In genomic region chr10:46105416-46105815, GRCh38 we compare ENCODE assay signal across 14 cellular contexts. TPM values are rescaled to one million over a fixed set of nuclear protein-coding genes. Genes with fewer than 3 reads are reported as not detected.
DNase-seq lines count a peak whose midpoint lies in the region; ATAC-seq and TF ChIP-seq lines count a peak whose summit lies in the region.
"Not testable (repeated sequence)": the region's sequence is repeated elsewhere in the genome, so short reads cannot be mapped to it uniquely, and the experiment has no call there.
"Had no signal": no experiment of that assay in that cellular context is flagged by ENCODE, and none has a peak within 500 bp of the region (broad histone marks: within the 10 kb centered on the region; RNA-seq: fewer than 3 reads in every experiment).

No MANE protein-coding gene starts in this region.

- H4K5ac ChIP-seq in mesendoderm (ENCODE audit: low read length): not testable (repeated sequence)

- H3K4ac ChIP-seq in mesendoderm (ENCODE audit: low read depth, low read length): not testable (repeated sequence)

- CTCF ChIA-PET in T-cell (lab: Charles Lee): interaction anchor here in 1 of 2 donors (0.7 kb wide), 1 partner anchor 58 kb away, joined by 12 read pairs; no protein-coding TSS in a partner anchor
- CTCF ChIA-PET in activated CD8-positive, alpha-beta T cell treated with anti-CD3 and anti-CD28 coated beads, Interleukin-2, amount 10 ng/mL, durations not matched to agents 7 days and 5 days (lab: Charles Lee): not testable (repeated sequence)

- H3K18ac ChIP-seq in mesendoderm (ENCODE audit: low read length): not testable (repeated sequence)

- H2BK120ac ChIP-seq in mesendoderm (ENCODE audit: low read depth, low read length): not testable (repeated sequence)

- peak overlapping the region; percentile 62 to 80 for H3K27ac Mint-ChIP-seq in T-cell
- not testable (repeated sequence) for H3K27ac Mint-ChIP-seq in activated CD8-positive, alpha-beta T cell treated with anti-CD3 and anti-CD28 coated beads, Interleukin-2, amount 10 ng/mL, durations not matched to agents 7 days and 5 days; activated naive CD8-positive, alpha-beta T cell treated with anti-CD3 and anti-CD28 coated beads for 36 hours; endodermal cell; osteocyte (ENCODE audit: unreplicated experiment)

- not testable (repeated sequence) for H4K20me1 ChIP-seq in DND-41 (ENCODE audit: insufficient read depth, low read length)

- not testable (repeated sequence) for H3K36me3 Mint-ChIP-seq in T-cell; activated CD8-positive, alpha-beta T cell treated with anti-CD3 and anti-CD28 coated beads, Interleukin-2, amount 10 ng/mL, durations not matched to agents 7 days and 5 days (ENCODE audit: low read depth); activated naive CD8-positive, alpha-beta T cell treated with anti-CD3 and anti-CD28 coated beads for 36 hours; endodermal cell (ENCODE audit: low read depth); osteocyte (ENCODE audit: unreplicated experiment)

- not testable (repeated sequence) for H3K79me1 ChIP-seq in mesendoderm (ENCODE audit: low read length)

- WGBS in endodermal cell (ENCODE audit: insufficient coverage in 1 of 2, insufficient read length in 1 of 2), 2 experiments: 90 to 91% methylated on average over 5 of the region's 9 CpGs
- no CpG with 5 or more reads among the region's 9 CpGs for WGBS in mesendoderm (ENCODE audit: extremely low coverage, insufficient coverage, low lambda C conversion rate)

- H4K8ac ChIP-seq in mesendoderm (ENCODE audit: low read depth, low read length): not testable (repeated sequence)

- H3K27ac ChIP-seq in DND-41 (ENCODE audit: low read length); endodermal cell (ENCODE audit: low read depth, low read length); mesendoderm (ENCODE audit: low read depth, low read length): not testable (repeated sequence)

- not testable (repeated sequence) for H3K79me2 ChIP-seq in DND-41 (ENCODE audit: insufficient read depth, low read length); mesendoderm (ENCODE audit: control insufficient read depth, insufficient read depth, low read length)

- peak overlapping the region; percentile 73; the same call in 1 of the 2 replicates for H3K4me2 ChIP-seq in DND-41 (ENCODE audit: insufficient read depth, low read length)
- H3K4me2 ChIP-seq in mesendoderm (ENCODE audit: low read length): not testable (repeated sequence)

- not testable (repeated sequence) for H3K27me3 Mint-ChIP-seq in T-cell; activated naive CD8-positive, alpha-beta T cell treated with anti-CD3 and anti-CD28 coated beads for 36 hours
- peaks cover 18% of the 10 kb centered on the region for H3K27me3 Mint-ChIP-seq in activated CD8-positive, alpha-beta T cell treated with anti-CD3 and anti-CD28 coated beads, Interleukin-2, amount 10 ng/mL, durations not matched to agents 7 days and 5 days (ENCODE audit: low read depth)
- H3K27me3 Mint-ChIP-seq in endodermal cell (ENCODE audit: insufficient read depth): peaks cover 22% of the 10 kb centered on the region
- H3K27me3 Mint-ChIP-seq in osteocyte (ENCODE audit: unreplicated experiment): peaks cover 17% of the 10 kb centered on the region

- not testable (repeated sequence) for H3K9me3 ChIP-seq in DND-41 (ENCODE audit: insufficient read depth, low read length, severe bottlenecking); endodermal cell (ENCODE audit: control insufficient read depth, low read length)

- not testable (repeated sequence) for H2AK5ac ChIP-seq in mesendoderm (ENCODE audit: low read length)

- H3K27me3 ChIP-seq in DND-41 (ENCODE audit: insufficient read depth, low read length, poor library complexity): peaks cover 19% of the 10 kb centered on the region
- peaks cover 11% of the 10 kb centered on the region for H3K27me3 ChIP-seq in endodermal cell (ENCODE audit: control insufficient read depth, insufficient read depth, low read length, poor library complexity, severe bottlenecking)
- H3K27me3 ChIP-seq in mesendoderm (ENCODE audit: insufficient read depth, low read length, poor library complexity): not testable (repeated sequence)

- H3K9me3 Mint-ChIP-seq in T-cell; activated CD8-positive, alpha-beta T cell treated with anti-CD3 and anti-CD28 coated beads, Interleukin-2, amount 10 ng/mL, durations not matched to agents 7 days and 5 days (ENCODE audit: insufficient read depth); activated naive CD8-positive, alpha-beta T cell treated with anti-CD3 and anti-CD28 coated beads for 36 hours; endodermal cell; osteocyte (ENCODE audit: unreplicated experiment): not testable (repeated sequence)

- not testable (repeated sequence) for H3K9ac ChIP-seq in DND-41 (ENCODE audit: low read depth, low read length); endodermal cell (ENCODE audit: extremely low read depth, low read length, poor library complexity, severe bottlenecking)
- H3K9ac ChIP-seq in mesendoderm (ENCODE audit: low read length): peak overlapping the region; percentile 82

- not testable (repeated sequence) for H3K23ac ChIP-seq in mesendoderm (ENCODE audit: low read length)

- not testable (repeated sequence) for DNase-seq in DND-41; T-cell; activated CD8-positive, alpha-beta T cell treated with anti-CD3 and anti-CD28 coated beads, Interleukin-2, amount 10 ng/mL, durations not matched to agents 7 days and 5 days; activated naive CD8-positive, alpha-beta T cell treated with anti-CD3 and anti-CD28 coated beads for 36 hours; mesendoderm; osteocyte (ENCODE audit: extremely low spot score, unreplicated experiment)
- DNase-seq in endodermal cell: peak; percentile 28

- H3K4me3 ChIP-seq in DND-41 (ENCODE audit: low read depth in 1 of 2, low read length in 2 of 2): peak overlapping the region in 1 of 2 experiments; percentile 56; a peak in 1 of 4 replicates
- peak overlapping the region; percentile 91 for H3K4me3 ChIP-seq in endodermal cell (ENCODE audit: low read length)
- H3K4me3 ChIP-seq in mesendoderm (ENCODE audit: low read length): not testable (repeated sequence)

- not testable (repeated sequence) for TF ChIP-seq CTCF in DND-41 (IDR thresholded peaks at IDR 0.05; ENCODE audit: borderline replicate concordance, extremely low read depth, low read length, poor library complexity, severe bottlenecking); endodermal cell (conservative IDR thresholded peaks at IDR 0.05); osteocyte (IDR thresholded peaks at IDR 0.05)

- not testable (repeated sequence) for H2BK5ac ChIP-seq in mesendoderm (ENCODE audit: low read length)

- not testable (repeated sequence) for ATAC-seq in DND-41 (ENCODE audit: insufficient read depth, low read depth); T-cell (replicated peaks in 1 of 4); activated CD8-positive, alpha-beta T cell treated with anti-CD3 and anti-CD28 coated beads, Interleukin-2, amount 10 ng/mL, durations not matched to agents 7 days and 5 days

- not testable (repeated sequence) for H3K56ac ChIP-seq in mesendoderm (ENCODE audit: low read length)

- not testable (repeated sequence) for H2AFZ ChIP-seq in DND-41 (ENCODE audit: low read depth, low read length)

- H3K4me1 Mint-ChIP-seq in T-cell: peaks cover 14 to 20% (median 15%) of the 10 kb centered on the region in 3 donors
- H3K4me1 Mint-ChIP-seq in activated CD8-positive, alpha-beta T cell treated with anti-CD3 and anti-CD28 coated beads, Interleukin-2, amount 10 ng/mL, durations not matched to agents 7 days and 5 days (ENCODE audit: low read depth): peaks cover 12% of the 10 kb centered on the region
- peaks cover 16% of the 10 kb centered on the region for H3K4me1 Mint-ChIP-seq in activated naive CD8-positive, alpha-beta T cell treated with anti-CD3 and anti-CD28 coated beads for 36 hours
- H3K4me1 Mint-ChIP-seq in endodermal cell: peaks cover 19% of the 10 kb centered on the region
- not testable (repeated sequence) for H3K4me1 Mint-ChIP-seq in osteocyte (ENCODE audit: unreplicated experiment)

- H3K4me3 Mint-ChIP-seq in T-cell: peak overlapping the region; percentile 72 to 89 (median 85)
- peak overlapping the region; percentile 52 for H3K4me3 Mint-ChIP-seq in activated CD8-positive, alpha-beta T cell treated with anti-CD3 and anti-CD28 coated beads, Interleukin-2, amount 10 ng/mL, durations not matched to agents 7 days and 5 days
- peak overlapping the region; percentile 73 for H3K4me3 Mint-ChIP-seq in activated naive CD8-positive, alpha-beta T cell treated with anti-CD3 and anti-CD28 coated beads for 36 hours
- H3K4me3 Mint-ChIP-seq in endodermal cell: peak overlapping the region; percentile 64
- peak overlapping the region; percentile 71 for H3K4me3 Mint-ChIP-seq in osteocyte (ENCODE audit: unreplicated experiment)

- not testable (repeated sequence) for H2BK15ac ChIP-seq in mesendoderm (replicated peaks; ENCODE audit: low read depth)

- H3K4me1 ChIP-seq in DND-41 (ENCODE audit: insufficient read depth, low read length): peaks cover 17% of the 10 kb centered on the region
- H3K4me1 ChIP-seq in endodermal cell (ENCODE audit: control insufficient read depth, insufficient read depth, low read length); mesendoderm (ENCODE audit: control insufficient read depth, low read depth, low read length): not testable (repeated sequence)

- H3K36me3 ChIP-seq in DND-41 (ENCODE audit: insufficient read depth, low read length); endodermal cell (ENCODE audit: control insufficient read depth, insufficient read depth, low read length); mesendoderm (ENCODE audit: control insufficient read depth, insufficient read depth, low read length): not testable (repeated sequence)

- POLR2A ChIA-PET in T-cell (lab: Charles Lee); activated CD8-positive, alpha-beta T cell treated with anti-CD3 and anti-CD28 coated beads, Interleukin-2, amount 10 ng/mL, durations not matched to agents 7 days and 5 days (lab: Charles Lee): not testable (repeated sequence)

RNA-seq across cellular contexts. Expression of gene MSMB, which starts 59.3 kb away (rescaled TPM):
- total RNA-seq in T-cell (not detected), endodermal cell (1 to 10 TPM; 2.4 to 2.9 TPM), osteocyte (not detected in 2 replicates)
- not detected for total RNA-seq in activated CD8-positive, alpha-beta T cell treated with anti-CD3 and anti-CD28 coated beads, Interleukin-2, amount 10 ng/mL, durations not matched to agents 7 days and 5 days
- not detected for total RNA-seq in activated naive CD8-positive, alpha-beta T cell treated with anti-CD3 and anti-CD28 coated beads for 36 hours
- polyA plus RNA-seq in endodermal cell (2013, experiment 1 of 2): 1.00 TPM
- polyA plus RNA-seq in endodermal cell (2013, experiment 2 of 2): not detected
- polyA plus RNA-seq in mesendoderm (2013, experiment 1 of 2): 0.18 TPM
- polyA plus RNA-seq in mesendoderm (2013, experiment 2 of 2): not detected
- total RNA-seq: aorta, cardiac septum, dermis blood vessel endothelial cell, fibroblast of lung, G401, sciatic nerve, temporal lobe had no signal
- polyA plus RNA-seq: aorta, fibroblast of lung had no signal
